1 cellular context compared by ENCODE assay signal in the genomic region with DNA sequence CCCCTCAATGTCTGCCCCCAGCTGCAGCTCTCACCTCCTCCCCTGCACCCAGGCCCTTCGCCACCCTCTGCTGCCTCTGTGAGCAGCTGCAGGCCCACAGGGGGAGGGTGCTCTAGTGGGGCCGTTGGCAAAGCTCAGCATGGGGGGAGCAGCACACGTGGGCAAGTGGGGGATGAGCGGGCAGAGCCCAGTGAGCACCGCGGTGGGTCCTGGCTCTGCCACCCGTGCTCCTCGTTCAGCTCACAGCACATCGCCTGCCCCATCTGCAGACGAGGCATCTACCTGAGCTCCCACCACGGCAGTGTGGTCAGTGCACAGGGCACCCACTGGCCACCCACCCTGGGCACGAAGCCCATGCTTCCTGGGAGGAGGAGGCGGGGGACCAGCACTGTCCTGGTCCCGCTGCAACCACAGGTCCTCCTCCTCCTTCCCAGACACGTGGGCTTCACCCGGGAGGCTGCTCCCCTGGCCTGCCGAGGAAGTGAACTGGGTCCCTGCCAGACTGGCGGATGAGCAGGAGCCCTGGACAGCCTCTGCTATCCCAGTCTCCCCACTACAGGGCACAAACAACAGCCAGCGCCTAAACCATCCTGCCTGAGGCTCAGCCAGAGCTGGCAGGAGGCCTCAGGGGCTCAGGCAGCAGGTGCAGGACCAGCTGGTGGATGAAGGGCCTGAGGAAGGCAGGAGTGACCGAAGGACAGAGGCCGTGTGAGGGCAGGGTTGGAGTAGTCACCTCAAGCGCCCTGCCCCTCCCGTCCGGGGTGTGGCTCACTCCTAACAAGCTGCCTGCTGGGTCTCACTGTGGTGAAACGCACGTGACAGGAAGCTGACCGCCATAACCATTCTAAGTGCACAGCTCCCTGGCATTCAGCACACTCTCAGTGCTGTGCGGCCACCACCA.
TF ChIP-seq lines count a peak whose summit lies in the region.

No MANE protein-coding gene starts in this region.

TF ChIP-seq in H1, 55 proteins besides CTCF, POLR2A, EP300 and RAD21 (continued from another document):
- TF ChIP-seq RNF2 (IDR thresholded peaks at IDR 0.05; ENCODE audit: borderline replicate concordance, low read depth, low read length, missing control alignments, poor library complexity, severe bottlenecking) (no peak), SAP30 (IDR thresholded peaks at IDR 0.05; ENCODE audit: insufficient read depth, insufficient replicate concordance, low read length) (no peak), RFX5 (IDR thresholded peaks at IDR 0.05; ENCODE audit: borderline replicate concordance, low read depth, low read length) (no peak), CBX5 (IDR thresholded peaks at IDR 0.05; ENCODE audit: low read depth, low read length) (no peak), NRF1 (IDR thresholded peaks at IDR 0.05; ENCODE audit: low read depth, low read length) (no peak), FOSL1 (IDR thresholded peaks at IDR 0.05; ENCODE audit: insufficient read depth, low read depth, low read length) (no peak), SIN3A (conservative IDR thresholded peaks at IDR 0.05 in 1 of 2, IDR thresholded peaks at IDR 0.05 in 1 of 2; ENCODE audit: low read depth in 1 of 2, low read length in 2 of 2) (no peak), RBBP5 (IDR thresholded peaks at IDR 0.05; ENCODE audit: borderline replicate concordance, low read depth, low read length) (no peak), KDM5A (IDR thresholded peaks at IDR 0.05; ENCODE audit: low read length) (no peak), BACH1 (IDR thresholded peaks at IDR 0.05; ENCODE audit: low read length) (no peak), BRCA1 (IDR thresholded peaks at IDR 0.05; ENCODE audit: low read depth, low read length) (no peak), CREB1 (IDR thresholded peaks at IDR 0.05) (no peak), EZH2 (IDR thresholded peaks at IDR 0.05; ENCODE audit: low read depth, low read length, severe bottlenecking) (no peak), CHD1 (IDR thresholded peaks at IDR 0.05; ENCODE audit: low read depth, low read length) (no peak), ASH2L (IDR thresholded peaks at IDR 0.05; ENCODE audit: low read length) (no peak), PHF8 (conservative IDR thresholded peaks at IDR 0.05; ENCODE audit: low read depth, low read length) (no peak), TCF12 (IDR thresholded peaks at IDR 0.05; ENCODE audit: low read depth, low read length) (no peak), SIX5 (IDR thresholded peaks at IDR 0.05; ENCODE audit: low read depth, low read length) (no peak), HDAC2 (IDR thresholded peaks at IDR 0.05; ENCODE audit: borderline replicate concordance in 1 of 2, low read depth in 2 of 2, low read length in 2 of 2) (no peak)
